Comparison of ENCODE assay signal across 12 cellular contexts in the genomic region with DNA sequence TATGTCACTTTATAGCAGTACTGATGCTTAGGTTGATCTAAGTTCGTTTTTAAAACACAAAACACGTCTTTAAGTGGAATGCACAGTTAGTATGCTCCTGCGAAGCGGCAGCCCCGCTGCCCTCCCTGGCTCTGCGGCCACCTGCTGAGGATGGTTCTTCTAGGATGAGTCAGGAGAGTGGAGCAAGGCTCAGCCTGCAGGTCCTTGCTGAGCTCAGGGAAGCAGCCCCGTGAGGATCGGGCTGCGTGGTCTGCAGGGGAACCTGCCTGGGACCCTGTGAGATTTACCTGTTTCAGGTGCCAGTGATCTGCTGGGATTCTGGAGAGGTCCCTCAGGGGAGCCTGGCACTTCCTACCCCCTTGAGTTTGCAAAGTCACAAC. TPM values are rescaled to one million over a fixed set of nuclear protein-coding genes. Genes with fewer than 3 reads are reported as not detected.
DNase-seq lines count a peak whose midpoint lies in the region; ATAC-seq and TF ChIP-seq lines count a peak whose summit lies in the region.
"Had no signal": no experiment of that assay in that cellular context is flagged by ENCODE, and none has a peak within 500 bp of the region (broad histone marks: within the 10 kb centered on the region; RNA-seq: fewer than 3 reads in every experiment).

No MANE protein-coding gene starts in this region.

- ATAC-seq in left lobe of liver: no peak

- peak overlapping the region in 58 of 59 donors; percentile 44 to 100 (median 88) for H3K27ac ChIP-seq in dorsolateral prefrontal cortex
- H3K27ac ChIP-seq: ovary had no signal

- peaks cover 16% of the 10 kb centered on the region for H3K36me3 ChIP-seq in NT2/D1 (ENCODE audit: insufficient read depth, insufficient read length, low read length)
- H3K36me3 ChIP-seq: ovary had no signal

- peaks cover 21% of the 10 kb centered on the region for H3K4me1 ChIP-seq in NT2/D1 (ENCODE audit: insufficient read depth, insufficient read length)

- H3K27me3 ChIP-seq in NT2/D1 (ENCODE audit: insufficient read depth, insufficient read length) (no peaks in the 10 kb centered on the region), dorsolateral prefrontal cortex (no peaks in the 10 kb centered on the region)
- H3K27me3 ChIP-seq: ovary had no signal

- no peaks in the 10 kb centered on the region for H3K9me3 ChIP-seq in NT2/D1 (ENCODE audit: insufficient read depth, low read length)
- H3K9me3 ChIP-seq: ovary had no signal

- intact Hi-C loops in dorsolateral prefrontal cortex (cut with DNase I): loop anchor here in 1 of 2 donors (5.0 kb wide), 1 partner anchor 33 kb away; no protein-coding TSS in a partner anchor
- intact Hi-C loops in posterior vena cava (cut with DNase I): no loop called here

- DNase-seq in ELR (ENCODE audit: low read depth) (peak; percentile 59), NT2/D1 (ENCODE audit: low read depth, low spot score) (peak; percentile 15), dorsolateral prefrontal cortex (peak in 3 of 10 donors; percentile 26 to 43 (median 37)), posterior vena cava (ENCODE audit: low spot score) (peak; percentile 77), AML-193 (lab: John Stamatoyannopoulos, UW) (no peak), left lobe of liver (ENCODE audit: low spot score) (no peak), cerebellar cortex (ENCODE audit: low spot score) (no peak)
- DNase-seq: activated naive CD4-positive, alpha-beta T cell treated with anti-CD3 and anti-CD28 coated beads, Interleukin-2, amount 10 ng/mL, durations not matched to agents 7 days and 5 days; DMS79 treated with DMSO at 0.1 percent for 48 hours; NCI-H1105 treated with DMSO at 0.1 percent for 48 hours; T-helper 9 cell had no signal

- TF ChIP-seq CTCF in dorsolateral prefrontal cortex (IDR thresholded peaks at IDR 0.05 in 54 of 56, conservative IDR thresholded peaks at IDR 0.05 in 2 of 56; ENCODE audit: low read depth in 1 of 56, partially characterized antibody in 56 of 56): no peak

- no peak overlapping the region for H3K9ac ChIP-seq in NT2/D1 (ENCODE audit: insufficient read length, low read depth)

- no peak overlapping the region for H3K4me3 ChIP-seq in NT2/D1 (ENCODE audit: insufficient read length, low read depth)
- no peak overlapping the region for H3K4me3 ChIP-seq in dorsolateral prefrontal cortex
- H3K4me3 ChIP-seq: ovary had no signal

RNA-seq across cellular contexts. Expression of a gene that starts 57.5 kb away (rescaled TPM):
- total RNA-seq in dorsolateral prefrontal cortex (100 to 1,000 TPM in 47 of 120 experiments, 10 to 100 TPM in 73; 41.0 to 257 (median 86.5) TPM), posterior vena cava (10 to 100 TPM; 19.6 to 30.4 TPM), left lobe of liver (5.5 TPM)

Comparison
In these comparisons a context has a peak if more than half of its experiments do, and no peak if none do; other contexts are left out.
1. DNase-seq: peak in ELR (single experiment), NT2/D1 (single experiment) and posterior vena cava (single experiment); none in AML-193 (0 of 2), left lobe of liver (single experiment) and cerebellar cortex (single experiment).